26 cellular contexts compared by ENCODE assay signal in the genomic region with DNA sequence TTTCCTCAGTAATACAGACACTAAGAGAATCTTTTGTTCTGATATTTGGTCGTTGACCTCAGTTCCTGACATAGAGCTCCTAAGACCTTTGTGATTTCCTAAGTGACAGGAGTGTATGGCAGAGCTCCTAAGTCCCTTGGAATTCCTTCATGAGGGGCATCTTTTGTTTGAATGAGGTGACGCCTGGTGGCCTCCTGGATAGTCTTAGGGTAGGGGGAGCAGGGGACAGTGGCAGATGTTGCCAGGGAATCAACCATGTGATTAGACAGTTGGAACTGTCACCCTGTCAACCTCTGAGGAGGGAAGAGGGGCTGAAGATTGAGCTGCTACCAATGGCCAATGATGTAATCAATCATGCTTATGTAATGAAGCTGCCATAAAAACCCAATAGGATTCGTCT.
"Had no signal": no experiment of that assay in that cellular context is flagged by ENCODE, and none has a peak within 500 bp of the region (broad histone marks: within the 10 kb centered on the region; RNA-seq: fewer than 3 reads in every experiment).

No MANE protein-coding gene starts in this region.

- H3K4me3 ChIP-seq: left lung, lower lobe of right lung, psoas muscle, skin epidermis, stomach, testis, thyroid gland, transverse colon, upper lobe of left lung, vagina had no signal

- H3K36me3 ChIP-seq: left lung, neutrophil, thyroid gland, transverse colon, vagina had no signal

- H3K27ac ChIP-seq: left lung, lower lobe of right lung, neutrophil, parathyroid adenoma, psoas muscle, skin epidermis, stomach, testis, thyroid gland, transverse colon, upper lobe of left lung, vagina had no signal

- H3K9me3 ChIP-seq: left lung, lower lobe of right lung, neutrophil, psoas muscle, stomach, testis, thyroid gland, transverse colon, upper lobe of left lung, vagina had no signal

- H3K27me3 ChIP-seq: left lung, neutrophil, stomach, testis, thyroid gland, transverse colon, upper lobe of left lung, vagina had no signal

- H3K4me1 ChIP-seq: left lung, lower lobe of right lung, parathyroid adenoma, psoas muscle, testis, thyroid gland, upper lobe of left lung, vagina had no signal

- DNase-seq: hippocampal formation; immature natural killer cell; kidney; left colon; left lung; lower lobe of right lung; mammary epithelial cell; mesenchymal stem cell; naive thymus-derived CD8-positive, alpha-beta T cell; occipital lobe; psoas muscle; stimulated activated CD4-positive, alpha-beta T cell treated with anti-CD3 and anti-CD28 coated beads, Interleukin-12 subunit alpha, Interleukin-12 subunit beta, amount 100 ng/mL, for 4 hours; stimulated activated CD4-positive, alpha-beta T cell treated with anti-CD3 and anti-CD28 coated beads, Interleukin-15, amount 100 ng/mL, for 24 hours; stimulated activated CD4-positive, alpha-beta T cell treated with anti-CD3 and anti-CD28 coated beads, Interleukin-2, amount 100 ng/mL, for 24 hours; stimulated activated CD4-positive, alpha-beta T cell treated with anti-CD3 and anti-CD28 coated beads, Interleukin-4, amount 100 ng/mL, for 1 hour; stimulated activated naive B cell treated with anti-CD40 and anti-IgM and Interleukin-4, amounts not matched to agents 10 μg/mL and 1 μg/mL and 100 μg/mL, for 72 hours; stimulated activated naive CD8-positive, alpha-beta T cell treated with anti-CD3 and anti-CD28 coated beads, Interleukin-15, Interleukin-2, amounts not matched to agents 100 U/mL and 50 U/mL, for 24 hours; stomach; testis; thyroid gland; transverse colon; upper lobe of left lung had no signal
